8 cellular contexts compared by ENCODE assay signal in the genomic region with DNA sequence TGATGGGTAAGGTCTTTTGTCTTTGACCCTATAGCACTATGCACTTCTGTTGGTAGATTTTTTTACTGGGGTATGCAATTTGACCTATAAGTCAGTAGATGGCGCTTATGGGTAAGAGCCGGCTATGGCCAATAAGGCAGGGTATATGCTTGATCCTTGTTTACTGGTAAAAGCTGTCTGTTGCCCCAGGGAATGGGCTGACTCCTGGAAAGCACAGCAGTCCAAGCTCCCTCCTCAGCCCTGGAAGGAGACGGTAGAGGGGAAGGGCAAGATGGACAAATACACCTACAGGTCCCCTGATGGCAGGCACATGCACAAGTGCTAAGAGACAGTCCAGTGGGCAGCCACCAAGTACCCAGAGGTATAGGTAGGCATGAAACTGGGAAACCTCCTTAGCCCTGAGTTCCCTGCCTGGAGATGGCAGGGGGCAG.
DNase-seq lines count a peak whose midpoint lies in the region; ATAC-seq and TF ChIP-seq lines count a peak whose summit lies in the region.

No MANE protein-coding gene starts in this region.

- TF ChIP-seq CTCF in foreskin keratinocyte (conservative IDR thresholded peaks at IDR 0.05) (peak; percentile 85), psoas muscle (IDR thresholded peaks at IDR 0.05) (peak; percentile 43)

- peak; percentile 2 for DNase-seq in Daoy (ENCODE audit: low read depth)
- peak; percentile 22 for DNase-seq in SK-N-MC (ENCODE audit: low read depth, low spot score)
- DNase-seq in foreskin keratinocyte = peak in 1 of 2 donors; percentile 49
- no peak for DNase-seq in psoas muscle
- DNase-seq in DMS79 treated with DMSO at 0.1 percent for 48 hours (lab: John Stamatoyannopoulos, UW) = no peak

- intact Hi-C loops in psoas muscle (cut with DNase I) = loop anchor here (10.0 kb wide), 1 partner anchor 519 kb away; no protein-coding TSS in a partner anchor

- no peaks in the 10 kb centered on the region for H3K36me3 Mint-ChIP-seq in stimulated activated memory B cell treated with anti-CD40 and anti-IgM and Interleukin-4, amounts not matched to agents 10 μg/mL and 1 μg/mL and 100 μg/mL, for 72 hours

- H3K4me1 ChIP-seq in foreskin keratinocyte (no peaks in the 10 kb centered on the region), psoas muscle (no peaks in the 10 kb centered on the region)

- WGBS in psoas muscle, 3 donors = 2 to 5% (median 5%) methylated on average over 3 of the region's 3 CpGs

- H3K27ac ChIP-seq in SK-N-MC (no peak overlapping the region), foreskin keratinocyte (no peak overlapping the region), psoas muscle (no peak overlapping the region)

- H3K4me3 Mint-ChIP-seq in stimulated activated memory B cell treated with anti-CD40 and anti-IgM and Interleukin-4, amounts not matched to agents 10 μg/mL and 1 μg/mL and 100 μg/mL, for 72 hours = no peak overlapping the region

- H3K4me3 ChIP-seq in SK-N-MC (no peak overlapping the region), psoas muscle (no peak overlapping the region)

- H3K9me3 ChIP-seq in SK-N-MC (ENCODE audit: low read depth, low read length) (no peaks in the 10 kb centered on the region; the same call in 1 of the 2 replicates), psoas muscle (peaks cover 9% of the 10 kb centered on the region)

- H3K27me3 ChIP-seq in foreskin keratinocyte (peaks cover 2% of the 10 kb centered on the region), psoas muscle (ENCODE audit: insufficient read depth in 3 of 3, low read length in 2 of 3) (no peaks in the 10 kb centered on the region)

- H3K9ac ChIP-seq in SK-N-MC (ENCODE audit: insufficient read length) = no peak overlapping the region

- no peaks in the 10 kb centered on the region for H3K36me3 ChIP-seq in SK-N-MC (ENCODE audit: insufficient read depth, low read length)
- no peaks in the 10 kb centered on the region for H3K36me3 ChIP-seq in psoas muscle (ENCODE audit: insufficient read depth in 1 of 2, low read depth in 1 of 2)

- H3K4me1 Mint-ChIP-seq in stimulated activated memory B cell treated with anti-CD40 and anti-IgM and Interleukin-4, amounts not matched to agents 10 μg/mL and 1 μg/mL and 100 μg/mL, for 72 hours = no peaks in the 10 kb centered on the region

- H3K9me3 Mint-ChIP-seq in stimulated activated memory B cell treated with anti-CD40 and anti-IgM and Interleukin-4, amounts not matched to agents 10 μg/mL and 1 μg/mL and 100 μg/mL, for 72 hours = peaks cover under 1% of the 10 kb centered on the region

- no peak overlapping the region for H3K27ac Mint-ChIP-seq in stimulated activated memory B cell treated with anti-CD40 and anti-IgM and Interleukin-4, amounts not matched to agents 10 μg/mL and 1 μg/mL and 100 μg/mL, for 72 hours

- peaks cover 9% of the 10 kb centered on the region for H3K27me3 Mint-ChIP-seq in stimulated activated memory B cell treated with anti-CD40 and anti-IgM and Interleukin-4, amounts not matched to agents 10 μg/mL and 1 μg/mL and 100 μg/mL, for 72 hours

- peak; percentile 76 for ATAC-seq in GM19438 (IDR thresholded peaks at IDR 0.05; ENCODE audit: low read depth, unreplicated experiment)
- ATAC-seq in HG03520 (IDR thresholded peaks at IDR 0.05; ENCODE audit: unreplicated experiment) = peak; percentile 77
- peak; percentile 92 for ATAC-seq in foreskin keratinocyte
- ATAC-seq in psoas muscle = peak in 3 of 4 donors; percentile 32 to 61 (median 53)
- ATAC-seq in stimulated activated memory B cell treated with anti-CD40 and anti-IgM and Interleukin-4, amounts not matched to agents 10 μg/mL and 1 μg/mL and 100 μg/mL, for 72 hours = no peak

Comparison
In these comparisons a context has a peak if more than half of its experiments do, and no peak if none do; other contexts are left out.
1. DNase-seq: peak in Daoy (single experiment) and SK-N-MC (single experiment); none in psoas muscle (0 of 2) and DMS79 treated with DMSO at 0.1 percent for 48 hours (single experiment).